In genomic region chr15:79432345-79433311, GRCh38 we compare ENCODE assay signal across 9 cellular contexts. TPM values are rescaled to one million over a fixed set of nuclear protein-coding genes. Genes with fewer than 3 reads are reported as not detected.
DNase-seq lines count a peak whose midpoint lies in the region; ATAC-seq and TF ChIP-seq lines count a peak whose summit lies in the region.
"Had no signal": no experiment of that assay in that cellular context is flagged by ENCODE, and none has a peak within 500 bp of the region (broad histone marks: within the 10 kb centered on the region; RNA-seq: fewer than 3 reads in every experiment).

No MANE protein-coding gene starts in this region.

- peaks cover 86% of the 10 kb centered on the region for H3K27me3 Mint-ChIP-seq in nephron progenitor cell (ENCODE audit: low read depth, poor library complexity)

- H3K27ac ChIP-seq in HUES64 (ENCODE audit: low read depth, low read length): no peak overlapping the region
- H3K27ac ChIP-seq: epithelial cell of prostate had no signal

- no peaks in the 10 kb centered on the region for H3K9me3 ChIP-seq in HUES64 (ENCODE audit: insufficient read depth, low read depth, low read length)
- no peaks in the 10 kb centered on the region for H3K9me3 ChIP-seq in endocrine pancreas (ENCODE audit: control insufficient read depth, low read length)

- H3K4me1 Mint-ChIP-seq in nephron progenitor cell: peaks cover 31% of the 10 kb centered on the region

- WGBS in HUES64: 2% methylated on average over 86 of the region's 86 CpGs

- H3K9ac ChIP-seq in HUES64 (ENCODE audit: low read depth, low read length) (no peak overlapping the region), endocrine pancreas (ENCODE audit: control insufficient read depth, insufficient read depth, low read length) (peak overlapping the region; percentile 30)

- no peak for TF ChIP-seq CTCF in AG09309 (IDR thresholded peaks at IDR 0.05; ENCODE audit: control insufficient read depth, insufficient read depth, low read depth, low read length, missing control alignments)
- no peak for TF ChIP-seq CTCF in nephron progenitor cell (IDR thresholded peaks at IDR 0.05)

- H3K36me3 ChIP-seq in HUES64 (ENCODE audit: insufficient read depth, low read length): no peaks in the 10 kb centered on the region
- no peaks in the 10 kb centered on the region for H3K36me3 ChIP-seq in endocrine pancreas (ENCODE audit: control insufficient read depth, insufficient read depth, low read length)

- peak overlapping the region; percentile 77 for H3K4me3 Mint-ChIP-seq in nephron progenitor cell

- peaks cover 27% of the 10 kb centered on the region for H3K4me1 ChIP-seq in HUES64 (ENCODE audit: insufficient read depth, low read length)
- H3K4me1 ChIP-seq in endocrine pancreas (ENCODE audit: control insufficient read depth, insufficient read depth, low read length): no peaks in the 10 kb centered on the region

- DNase-seq in AG09309 (ENCODE audit: low read depth) (no peak), nephron progenitor cell (peak; percentile 61), NCI-H526 treated with DMSO at 0.1 percent for 48 hours (lab: John Stamatoyannopoulos, UW) (no peak), NOMO-1 treated with DMSO at 0.1 percent for 48 hours (lab: John Stamatoyannopoulos, UW; ENCODE audit: unreplicated experiment) (no peak)

- no peak for ATAC-seq in HG02759 (IDR thresholded peaks at IDR 0.05; ENCODE audit: unreplicated experiment)
- no peak for ATAC-seq in GM21717 (IDR thresholded peaks at IDR 0.05; ENCODE audit: unreplicated experiment)

- H3K27ac Mint-ChIP-seq in nephron progenitor cell: no peak overlapping the region

- peak overlapping the region; percentile 53 for H3K4me3 ChIP-seq in AG09309 (ENCODE audit: control insufficient read depth, low read depth, low read length)
- H3K4me3 ChIP-seq in HUES64 (ENCODE audit: low read length): peak overlapping the region; percentile 52
- H3K4me3 ChIP-seq in endocrine pancreas (ENCODE audit: control insufficient read depth, insufficient read depth, low read length): no peak overlapping the region

- H3K36me3 Mint-ChIP-seq in nephron progenitor cell (ENCODE audit: low read depth): no peaks in the 10 kb centered on the region

- H3K27me3 ChIP-seq in HUES64 (ENCODE audit: insufficient read depth, low read length): peaks cover 92% of the 10 kb centered on the region
- peaks cover 4% of the 10 kb centered on the region for H3K27me3 ChIP-seq in endocrine pancreas (ENCODE audit: control insufficient read depth, insufficient read depth, low read length)

- no peaks in the 10 kb centered on the region for H3K9me3 Mint-ChIP-seq in nephron progenitor cell

RNA-seq across cellular contexts. Expression of gene MINAR1, which starts 0.5 kb away (rescaled TPM):
- 0.50 TPM for polyA plus RNA-seq in HUES64 (2013, experiment 1 of 2)
- polyA plus RNA-seq in HUES64 (2013, experiment 2 of 2): 0.95 TPM
